In the genomic region with DNA sequence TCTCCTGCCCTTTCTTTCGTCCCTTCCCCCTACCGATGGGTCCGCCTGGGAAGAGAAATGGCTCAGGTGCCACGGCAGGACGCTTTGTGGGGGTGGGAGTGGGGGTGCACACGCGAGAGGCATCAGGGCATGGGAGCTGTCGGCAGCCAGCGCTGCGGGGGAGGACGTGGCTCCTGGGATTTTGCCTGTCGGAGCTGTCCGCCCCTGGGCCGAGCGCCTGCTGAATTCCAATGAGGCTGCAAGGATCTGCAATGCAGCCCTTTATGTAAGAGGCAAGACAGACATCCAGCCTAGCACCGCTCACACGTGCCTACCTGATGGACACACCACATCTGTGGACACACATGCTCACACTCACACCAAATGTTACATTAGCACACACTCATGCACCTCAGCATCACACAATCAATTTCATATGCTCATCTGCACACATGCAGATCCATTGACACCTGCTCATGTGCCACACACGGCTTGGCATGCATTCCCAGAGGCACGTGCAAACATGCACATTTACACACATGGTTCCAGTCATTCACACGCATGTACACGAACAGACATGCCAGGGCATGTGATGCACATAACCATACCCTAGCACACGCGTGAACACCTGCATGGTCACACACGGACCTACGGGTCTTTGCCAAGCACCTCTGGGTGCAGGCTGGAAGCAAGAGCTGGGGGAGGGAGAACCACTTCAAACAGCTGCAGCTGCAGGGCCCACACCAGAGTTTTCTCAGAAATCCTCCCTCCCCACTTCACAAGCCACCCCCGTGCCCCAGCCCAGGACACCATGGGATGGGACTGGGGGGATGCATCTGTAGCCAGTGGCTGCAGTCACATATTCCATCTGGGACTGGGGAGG, we compare ENCODE assay signal across 22 cellular contexts. TPM values are rescaled to one million over a fixed set of nuclear protein-coding genes. Genes with fewer than 3 reads are reported as not detected.
DNase-seq lines count a peak whose midpoint lies in the region; TF ChIP-seq lines count a peak whose summit lies in the region.
"Had no signal": no experiment of that assay in that cellular context is flagged by ENCODE, and none has a peak within 500 bp of the region (broad histone marks: within the 10 kb centered on the region; RNA-seq: fewer than 3 reads in every experiment).

No MANE protein-coding gene starts in this region.

- H2BK120ac ChIP-seq in trophoblast cell (ENCODE audit: insufficient read depth, low read length, poor library complexity), result no peak overlapping the region

- H4K8ac ChIP-seq in trophoblast cell (ENCODE audit: low read depth, low read length), result no peak overlapping the region

- H3K36me3 Mint-ChIP-seq in endothelial cell (ENCODE audit: low read depth, unreplicated experiment), result peaks cover 4% of the 10 kb centered on the region

- TF ChIP-seq RAD21 in Ishikawa (IDR thresholded peaks at IDR 0.05; ENCODE audit: low read depth), result no peak

- WGBS in trophoblast cell (ENCODE audit: extremely low coverage, insufficient coverage, insufficient read length), result no CpG with 5 or more reads among the region's 26 CpGs
- WGBS in spleen, 5 donors, result 64 to 72% (median 67%) methylated on average over 25 to 26 of the region's 26 CpGs

- H2AFZ ChIP-seq in trophoblast cell (ENCODE audit: insufficient read depth, low read length, poor library complexity), result no peak overlapping the region

- H3K23ac ChIP-seq in trophoblast cell (ENCODE audit: low read length), result peak overlapping the region; percentile 64

- H3K27me3 Mint-ChIP-seq in endothelial cell (ENCODE audit: unreplicated experiment), result peaks cover 36% of the 10 kb centered on the region

- H3K79me2 ChIP-seq in trophoblast cell (ENCODE audit: control insufficient read depth, insufficient read depth, low read length, poor library complexity), result no peaks in the 10 kb centered on the region

- H3K36me3 ChIP-seq in GM06990 (ENCODE audit: control insufficient read depth, insufficient read depth, low read length), result no peaks in the 10 kb centered on the region
- no peaks in the 10 kb centered on the region for H3K36me3 ChIP-seq in trophoblast cell (ENCODE audit: control insufficient read depth in 1 of 2, insufficient read depth in 2 of 2, low read length in 2 of 2)
- H3K36me3 ChIP-seq in spleen, result no peaks in the 10 kb centered on the region
- H3K36me3 ChIP-seq: tibial nerve had no signal

- H3K4me2 ChIP-seq in trophoblast cell (ENCODE audit: low read length), result no peak overlapping the region

- no peak overlapping the region for H2BK12ac ChIP-seq in trophoblast cell (ENCODE audit: low read length)

- no peak overlapping the region for H4K91ac ChIP-seq in trophoblast cell (ENCODE audit: low read depth, low read length)

- TF ChIP-seq CTCF in GM06990 (IDR thresholded peaks at IDR 0.05; ENCODE audit: insufficient read depth, low read length, poor library complexity, severe bottlenecking) (no peak), endothelial cell (IDR thresholded peaks at IDR 0.05; ENCODE audit: unreplicated experiment) (no peak), spleen (IDR thresholded peaks at IDR 0.05 in 8 of 11, conservative IDR thresholded peaks at IDR 0.05 in 3 of 11) (no peak)

- no peak overlapping the region for H3K18ac ChIP-seq in trophoblast cell (ENCODE audit: low read length)

- no peaks in the 10 kb centered on the region for H3K79me1 ChIP-seq in trophoblast cell (ENCODE audit: low read length)

- intact Hi-C loops in spleen (cut with DNase I; ENCODE audit: low total_unique reads), result no loop called here

- H3K4ac ChIP-seq in trophoblast cell (ENCODE audit: low read depth, low read length), result no peak overlapping the region

- H3K27ac ChIP-seq in trophoblast cell (ENCODE audit: low read depth, low read length), result no peak overlapping the region
- no peak overlapping the region for H3K27ac ChIP-seq in spleen
- H3K27ac ChIP-seq: body of pancreas, psoas muscle, tibial nerve had no signal

- no peak overlapping the region for H3K14ac ChIP-seq in trophoblast cell (ENCODE audit: low read length)

- no peaks in the 10 kb centered on the region; the same call in 1 of the 2 replicates for H3K27me3 ChIP-seq in GM06990 (replicated peaks; ENCODE audit: control insufficient read depth, insufficient read depth, low read length)
- H3K27me3 ChIP-seq in trophoblast cell (ENCODE audit: insufficient read depth, low read length), result peaks cover 28% of the 10 kb centered on the region
- peaks cover 6 to 93% (median 83%) of the 10 kb centered on the region in 7 donors for H3K27me3 ChIP-seq in spleen (replicated peaks in 1 of 7)

- no peak for TF ChIP-seq EP300 in Ishikawa (IDR thresholded peaks at IDR 0.05; ENCODE audit: borderline replicate concordance)

- peaks cover 3% of the 10 kb centered on the region for H3K4me1 Mint-ChIP-seq in endothelial cell (ENCODE audit: unreplicated experiment)

- peak; percentile 6 for DNase-seq in GM06990 (ENCODE audit: extremely low read depth, insufficient read length)
- DNase-seq in endothelial cell (ENCODE audit: low spot score), result no peak
- DNase-seq in trophoblast cell, result no peak
- no peak for DNase-seq in NCI-H146 (lab: John Stamatoyannopoulos, UW)
- DNase-seq in SHP77 (lab: John Stamatoyannopoulos, UW), result no peak
- DNase-seq in pons (ENCODE audit: low spot score), result no peak
- DNase-seq in spleen, result no peak
- DNase-seq: activated CD4-positive, alpha-beta T cell treated with anti-CD3 and anti-CD28 coated beads for 1 hour; body of pancreas; HFFc6; Karpas-422; mesendoderm; MV-4-11; naive thymus-derived CD8-positive, alpha-beta T cell; NCI-H1930; NCI-H774; psoas muscle had no signal

- H3K9ac ChIP-seq in trophoblast cell (ENCODE audit: low read length), result no peak overlapping the region

- H3K9me3 Mint-ChIP-seq in endothelial cell (ENCODE audit: unreplicated experiment), result no peaks in the 10 kb centered on the region
- H3K9me3 Mint-ChIP-seq: HFFc6; naive thymus-derived CD8-positive, alpha-beta T cell; stimulated activated naive CD8-positive, alpha-beta T cell treated with anti-CD3 and anti-CD28 coated beads, Interleukin-15, Interleukin-2, amounts not matched to agents 100 ng/mL and 50 ng/mL, for 24 hours had no signal

- peaks cover 23% of the 10 kb centered on the region for H3K9me3 ChIP-seq in trophoblast cell (ENCODE audit: insufficient read depth, low read depth, low read length)
- H3K9me3 ChIP-seq in spleen, result no peaks in the 10 kb centered on the region
- H3K9me3 ChIP-seq: body of pancreas, psoas muscle, tibial nerve had no signal

- H3K4me3 ChIP-seq in GM06990 (replicated peaks; ENCODE audit: low read depth, low read length), result no peak overlapping the region
- peak overlapping the region; percentile 13 for H3K4me3 ChIP-seq in trophoblast cell (ENCODE audit: low read depth, low read length)
- H3K4me3 ChIP-seq in spleen, result no peak overlapping the region
- H3K4me3 ChIP-seq: body of pancreas, psoas muscle, tibial nerve had no signal

- peak overlapping the region; percentile 35 for H3K4me3 Mint-ChIP-seq in endothelial cell (ENCODE audit: unreplicated experiment)
- H3K4me3 Mint-ChIP-seq: HFFc6; stimulated activated naive CD8-positive, alpha-beta T cell treated with anti-CD3 and anti-CD28 coated beads, Interleukin-15, Interleukin-2, amounts not matched to agents 100 ng/mL and 50 ng/mL, for 24 hours had no signal

- TF ChIP-seq POLR2A in spleen (IDR thresholded peaks at IDR 0.05), result no peak

- peaks cover 2 to 3% of the 10 kb centered on the region in 2 experiments for H3K4me1 ChIP-seq in trophoblast cell (ENCODE audit: control insufficient read depth in 1 of 2, insufficient read depth in 2 of 2, low read length in 2 of 2)
- H3K4me1 ChIP-seq in spleen, result peaks cover 4 to 27% (median 12%) of the 10 kb centered on the region in 6 donors
- H3K4me1 ChIP-seq: psoas muscle had no signal

- no peak overlapping the region for H2BK5ac ChIP-seq in trophoblast cell (ENCODE audit: low read depth, low read length, poor library complexity)

- H4K12ac ChIP-seq in trophoblast cell (ENCODE audit: low read depth, low read length), result no peak overlapping the region

- no peak overlapping the region for H3K27ac Mint-ChIP-seq in endothelial cell (ENCODE audit: unreplicated experiment)
- H3K27ac Mint-ChIP-seq: HFFc6; stimulated activated naive CD8-positive, alpha-beta T cell treated with anti-CD3 and anti-CD28 coated beads, Interleukin-15, Interleukin-2, amounts not matched to agents 100 ng/mL and 50 ng/mL, for 24 hours had no signal

- no peak overlapping the region for H2AK5ac ChIP-seq in trophoblast cell (ENCODE audit: low read length)

TF ChIP-seq in Ishikawa, 13 proteins besides CTCF, POLR2A, EP300 and RAD21 (continues in another document):
- no peak for TF ChIP-seq TEAD4 (IDR thresholded peaks at IDR 0.05)
- TF ChIP-seq TCF12 (IDR thresholded peaks at IDR 0.05; ENCODE audit: low read depth), result no peak

RNA-seq across cellular contexts. Expression of a gene that starts 1.4 kb away (rescaled TPM):
- total RNA-seq in endothelial cell (ENCODE audit: unreplicated experiment) (not detected), spleen (under 1 TPM in 1 of 7 donors, not detected in 6; 0.70 TPM)
- 0.10 and 0.16 TPM in 2 replicates for polyA plus RNA-seq in trophoblast cell (2013)
- polyA plus RNA-seq in spleen, result under 1 TPM; 0.03 to 0.07 (median 0.03) TPM
- total RNA-seq: body of pancreas; endothelial cell of umbilical vein; left lobe of liver; naive thymus-derived CD8-positive, alpha-beta T cell; psoas muscle had no signal
- polyA plus RNA-seq: endothelial cell of umbilical vein; naive thymus-derived CD8-positive, alpha-beta T cell had no signal

RNA-seq across cellular contexts. Expression of a gene that starts 25.8 kb away (rescaled TPM):
- total RNA-seq in endothelial cell (ENCODE audit: unreplicated experiment) (6.1 TPM), spleen (100 to 1,000 TPM; 105 to 250 (median 166) TPM)
- 11.0 and 12.4 TPM in 2 replicates for polyA plus RNA-seq in trophoblast cell (2013)
- polyA plus RNA-seq in spleen, result 100 to 1,000 TPM; 342 to 536 (median 501) TPM

RNA-seq across cellular contexts. Expression of a gene that starts 29.5 kb away (rescaled TPM):
- not detected for total RNA-seq in endothelial cell (ENCODE audit: unreplicated experiment)
- not detected in 2 replicates for polyA plus RNA-seq in trophoblast cell (2013)
- total RNA-seq in spleen, result under 1 TPM in 2 of 7 donors, not detected in 5; 0.28 to 0.60 TPM
- under 1 TPM in 1 of 3 donors, not detected in 2; 0.06 TPM for polyA plus RNA-seq in spleen
- total RNA-seq: endothelial cell of umbilical vein; HFFc6; left lobe of liver; naive thymus-derived CD8-positive, alpha-beta T cell; psoas muscle; tibial nerve had no signal
- polyA plus RNA-seq: naive thymus-derived CD8-positive, alpha-beta T cell; psoas muscle had no signal

RNA-seq across cellular contexts. Expression of a gene that starts 31.5 kb away (rescaled TPM):
- total RNA-seq in endothelial cell (ENCODE audit: unreplicated experiment) (not detected), spleen (not detected)
- not detected in 2 replicates for polyA plus RNA-seq in trophoblast cell (2013)
- polyA plus RNA-seq in spleen, result not detected
- total RNA-seq: body of pancreas; endothelial cell of umbilical vein; HFFc6; left lobe of liver; naive thymus-derived CD8-positive, alpha-beta T cell; psoas muscle; tibial nerve had no signal
- polyA plus RNA-seq: endothelial cell of umbilical vein; naive thymus-derived CD8-positive, alpha-beta T cell; psoas muscle had no signal

RNA-seq across cellular contexts. Expression of a gene that starts 48.0 kb away (rescaled TPM):
- total RNA-seq in endothelial cell (ENCODE audit: unreplicated experiment), result 76.8 TPM
- polyA plus RNA-seq in trophoblast cell (2013), result 22.5 and 23.1 TPM in 2 replicates
- total RNA-seq in spleen, result 10 to 100 TPM; 38.4 to 93.0 (median 62.2) TPM
- polyA plus RNA-seq in spleen, result 10 to 100 TPM; 27.8 to 67.4 (median 48.5) TPM

Comparison
In these comparisons a context has a peak if more than half of its experiments do, and no peak if none do; other contexts are left out.
1. RNA of a gene that starts 25.8 kb away (total RNA-seq): 105 to 250 TPM in spleen; 6.1 TPM in endothelial cell (single experiment); every median in the first group is over 10 times any median in the second.